Comparison of ENCODE assay signal across 13 cellular contexts in genomic region chr7:72494807-72495206, GRCh38.
"Had no signal": no experiment of that assay in that cellular context is flagged by ENCODE, and none has a peak within 500 bp of the region (broad histone marks: within the 10 kb centered on the region; RNA-seq: fewer than 3 reads in every experiment).

No MANE protein-coding gene starts in this region.

- H2AFZ ChIP-seq: neural progenitor cell had no signal

- H3K9ac ChIP-seq: neural progenitor cell had no signal

- H3K27ac ChIP-seq: neural progenitor cell, pancreas, prostate gland, right atrium auricular region, skin epidermis, spleen, suprapubic skin, testis, tibial artery, transverse colon, upper lobe of right lung, uterus had no signal

- H3K27me3 ChIP-seq: neural progenitor cell, pancreas, right atrium auricular region, suprapubic skin, testis, transverse colon, upper lobe of right lung had no signal

- H3K9me3 ChIP-seq: pancreas, prostate gland, suprapubic skin, testis, uterus had no signal

- DNase-seq: spleen, uterus had no signal

- H3K4me1 ChIP-seq: neural progenitor cell, pancreas, prostate gland, spleen, suprapubic skin, testis, tibial artery, transverse colon, upper lobe of right lung, uterus had no signal

- H3K4me3 ChIP-seq: neural progenitor cell, pancreas, prostate gland, right atrium auricular region, skin epidermis, smooth muscle cell, spleen, suprapubic skin, testis, tibial artery, transverse colon, upper lobe of right lung, uterus had no signal

- H3K4me2 ChIP-seq: neural progenitor cell, smooth muscle cell had no signal

- H3K36me3 ChIP-seq: neural progenitor cell, pancreas, prostate gland, right atrium auricular region, spleen, suprapubic skin, tibial artery, transverse colon, upper lobe of right lung, uterus had no signal
